Comparison of ENCODE assay signal across 9 cellular contexts in the genomic region with DNA sequence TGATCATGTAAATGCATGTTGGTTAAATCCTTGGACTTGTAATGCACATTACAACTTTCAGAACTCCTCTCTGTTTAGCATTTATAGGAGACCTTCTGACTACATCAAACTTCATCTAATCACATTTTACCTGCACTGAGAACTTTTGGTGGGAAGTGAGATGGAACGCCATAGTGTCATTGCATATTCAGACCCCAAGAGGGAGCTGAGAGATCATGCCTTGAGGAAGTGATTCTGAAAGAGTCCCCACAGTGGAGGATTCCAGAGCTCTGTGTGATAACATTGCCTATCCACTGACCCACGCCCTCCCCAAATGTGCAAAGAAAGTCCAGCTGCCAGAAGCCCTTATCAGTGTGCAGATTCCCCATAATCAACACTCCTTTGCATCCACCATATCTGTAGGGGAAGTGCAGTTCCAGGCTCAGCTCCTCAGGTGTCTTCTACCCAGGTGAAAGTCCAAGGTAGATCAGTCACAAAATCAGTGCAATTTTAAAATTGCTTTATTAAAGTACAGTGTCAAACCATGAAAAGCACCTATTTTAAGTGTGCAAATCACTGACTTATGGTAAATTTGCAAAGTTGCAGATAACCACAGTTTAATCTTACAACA.
DNase-seq lines count a peak whose midpoint lies in the region; ATAC-seq and TF ChIP-seq lines count a peak whose summit lies in the region.
"Had no signal": no experiment of that assay in that cellular context is flagged by ENCODE, and none has a peak within 500 bp of the region (broad histone marks: within the 10 kb centered on the region; RNA-seq: fewer than 3 reads in every experiment).

No MANE protein-coding gene starts in this region.

- H3K4me1 Mint-ChIP-seq in activated T-cell treated with anti-CD3 and anti-CD28 coated beads, Interleukin-2, amount 50 U/mL, for 24 hours (ENCODE audit: low read depth) = no peaks in the 10 kb centered on the region

- H3K27me3 ChIP-seq in SK-N-SH (ENCODE audit: insufficient read depth) = no peaks in the 10 kb centered on the region
- no peaks in the 10 kb centered on the region for H3K27me3 ChIP-seq in spleen (replicated peaks in 1 of 7)

- no peaks in the 10 kb centered on the region for H3F3A ChIP-seq in SK-N-SH (replicated peaks; ENCODE audit: insufficient read depth)

- CTCF ChIA-PET in SK-N-SH (lab: Yijun Ruan, JAX) = interaction anchor here (0.6 to 2.1 kb wide), 11 partner anchors 11 to 67 kb away, joined by 3 to 10 read pairs (median 4); no protein-coding TSS in a partner anchor

- H3K36me3 ChIP-seq in SK-N-SH (replicated peaks in 1 of 2; ENCODE audit: control insufficient read depth in 1 of 2, insufficient read depth in 2 of 2, low read length in 1 of 2) (no peaks in the 10 kb centered on the region), spleen (no peaks in the 10 kb centered on the region)

- no peak overlapping the region for H3K27ac ChIP-seq in SK-N-SH (ENCODE audit: low read depth in 2 of 2, low read length in 1 of 2)
- H3K27ac ChIP-seq in spleen = no peak overlapping the region
- H3K27ac ChIP-seq: SK-N-MC had no signal

- TF ChIP-seq EP300 in SK-N-SH (IDR thresholded peaks at IDR 0.05; ENCODE audit: borderline replicate concordance in 1 of 2, low read depth in 1 of 2, low read length in 1 of 2) = no peak

- peaks cover 27% of the 10 kb centered on the region for H3K27me3 Mint-ChIP-seq in activated T-cell treated with anti-CD3 and anti-CD28 coated beads, Interleukin-2, amount 50 U/mL, for 24 hours

- peak; percentile 76 for TF ChIP-seq RAD21 in SK-N-SH (IDR thresholded peaks at IDR 0.05; ENCODE audit: low read length)

- 0% methylated on average over 2 of the region's 2 CpGs for WGBS in SK-N-SH (ENCODE audit: low lambda C conversion rate)
- 8 to 25% (median 10%) methylated on average over 2 of the region's 2 CpGs for WGBS in spleen, 5 donors

- peak; percentile 34 for DNase-seq in ELF-1 (ENCODE audit: low read depth, low spot score)
- peak; percentile 20 for DNase-seq in SK-N-SH
- DNase-seq in globus pallidus (ENCODE audit: low spot score) = peak; percentile 18
- no peak for DNase-seq in spleen
- DNase-seq in activated effector memory CD4-positive, alpha-beta T cell treated with anti-CD3 and anti-CD28 coated beads, Interleukin-2, amount 50 U/mL, for 16 hours = no peak
- no peak for DNase-seq in activated T-cell treated with anti-CD3 and anti-CD28 coated beads, Interleukin-2, amount 50 U/mL, for 24 hours
- no peak for DNase-seq in activated T-cell treated with anti-CD3 and anti-CD28 coated beads, Interleukin-2, amount 50 U/mL, for 48 hours

- peak; percentile 63 for ATAC-seq in HG03159 (IDR thresholded peaks at IDR 0.05; ENCODE audit: unreplicated experiment)

- no peaks in the 10 kb centered on the region for H3K79me2 ChIP-seq in SK-N-SH (ENCODE audit: insufficient read depth)

- no peaks in the 10 kb centered on the region for H3K36me3 Mint-ChIP-seq in activated T-cell treated with anti-CD3 and anti-CD28 coated beads, Interleukin-2, amount 50 U/mL, for 24 hours (ENCODE audit: low read depth)

- peak; percentile 71 for TF ChIP-seq CTCF in SK-N-SH (IDR thresholded peaks at IDR 0.05)
- peak; percentile 27 to 71 (median 63) for TF ChIP-seq CTCF in spleen (IDR thresholded peaks at IDR 0.05 in 8 of 11, conservative IDR thresholded peaks at IDR 0.05 in 3 of 11)

- intact Hi-C loops in spleen (cut with DNase I; ENCODE audit: low total_unique reads) = no loop called here

- POLR2A ChIA-PET in SK-N-SH (lab: Yijun Ruan, JAX) = no interaction called here

- no peak overlapping the region for H3K9ac ChIP-seq in SK-N-SH

- H3K9me2 ChIP-seq in SK-N-SH = no peaks in the 10 kb centered on the region

- H3K4me3 Mint-ChIP-seq in activated T-cell treated with anti-CD3 and anti-CD28 coated beads, Interleukin-2, amount 50 U/mL, for 24 hours = no peak overlapping the region

- no peak overlapping the region for H3K4me2 ChIP-seq in SK-N-SH

- H4K20me1 ChIP-seq in SK-N-SH (ENCODE audit: insufficient read depth) = no peaks in the 10 kb centered on the region

- H3K4me1 ChIP-seq in SK-N-SH (ENCODE audit: control insufficient read depth in 1 of 2, insufficient read depth in 2 of 2, low read depth in 1 of 2, low read length in 1 of 2) = no peaks in the 10 kb centered on the region
- H3K4me1 ChIP-seq in spleen = no peaks in the 10 kb centered on the region

- peak overlapping the region in 1 of 2 experiments; percentile 22; a peak in 1 of 4 replicates for H3K4me3 ChIP-seq in SK-N-SH (ENCODE audit: low read depth in 2 of 2, low read length in 1 of 2)
- no peak overlapping the region for H3K4me3 ChIP-seq in spleen
- H3K4me3 ChIP-seq: SK-N-MC had no signal

- TF ChIP-seq POLR2A in spleen (IDR thresholded peaks at IDR 0.05) = no peak

- H3K9me3 Mint-ChIP-seq in activated T-cell treated with anti-CD3 and anti-CD28 coated beads, Interleukin-2, amount 50 U/mL, for 24 hours = no peaks in the 10 kb centered on the region

- no peak overlapping the region for H2AFZ ChIP-seq in SK-N-SH (ENCODE audit: low read depth)

- no peak overlapping the region for H3K27ac Mint-ChIP-seq in activated T-cell treated with anti-CD3 and anti-CD28 coated beads, Interleukin-2, amount 50 U/mL, for 24 hours

- H3K9me3 ChIP-seq in SK-N-SH (no peaks in the 10 kb centered on the region), spleen (peaks cover 0 to 9% (median 0%) of the 10 kb centered on the region in 8 donors)

TF ChIP-seq in SK-N-SH, 30 proteins besides CTCF, POLR2A, EP300 and RAD21:
- TF ChIP-seq, protein P1, sequence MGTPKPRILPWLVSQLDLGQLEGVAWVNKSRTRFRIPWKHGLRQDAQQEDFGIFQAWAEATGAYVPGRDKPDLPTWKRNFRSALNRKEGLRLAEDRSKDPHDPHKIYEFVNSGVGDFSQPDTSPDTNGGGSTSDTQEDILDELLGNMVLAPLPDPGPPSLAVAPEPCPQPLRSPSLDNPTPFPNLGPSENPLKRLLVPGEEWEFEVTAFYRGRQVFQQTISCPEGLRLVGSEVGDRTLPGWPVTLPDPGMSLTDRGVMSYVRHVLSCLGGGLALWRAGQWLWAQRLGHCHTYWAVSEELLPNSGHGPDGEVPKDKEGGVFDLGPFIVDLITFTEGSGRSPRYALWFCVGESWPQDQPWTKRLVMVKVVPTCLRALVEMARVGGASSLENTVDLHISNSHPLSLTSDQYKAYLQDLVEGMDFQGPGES (IDR thresholded peaks at IDR 0.05; ENCODE audit: low read depth, low read length) = no peak
- peak; percentile 50 for TF ChIP-seq SMC3 (IDR thresholded peaks at IDR 0.05; ENCODE audit: low read depth, low read length)

Comparison
In these comparisons a context has a peak if more than half of its experiments do, and no peak if none do; other contexts are left out.
1. DNase-seq: peak in ELF-1 (single experiment), SK-N-SH (single experiment) and globus pallidus (single experiment); none in spleen (single experiment), activated effector memory CD4-positive, alpha-beta T cell treated with anti-CD3 and anti-CD28 coated beads, Interleukin-2, amount 50 U/mL, for 16 hours (single experiment), activated T-cell treated with anti-CD3 and anti-CD28 coated beads, Interleukin-2, amount 50 U/mL, for 24 hours (single experiment) and activated T-cell treated with anti-CD3 and anti-CD28 coated beads, Interleukin-2, amount 50 U/mL, for 48 hours (0 of 2).